ENCODE assay signal across 19 cellular contexts in the genomic region with DNA sequence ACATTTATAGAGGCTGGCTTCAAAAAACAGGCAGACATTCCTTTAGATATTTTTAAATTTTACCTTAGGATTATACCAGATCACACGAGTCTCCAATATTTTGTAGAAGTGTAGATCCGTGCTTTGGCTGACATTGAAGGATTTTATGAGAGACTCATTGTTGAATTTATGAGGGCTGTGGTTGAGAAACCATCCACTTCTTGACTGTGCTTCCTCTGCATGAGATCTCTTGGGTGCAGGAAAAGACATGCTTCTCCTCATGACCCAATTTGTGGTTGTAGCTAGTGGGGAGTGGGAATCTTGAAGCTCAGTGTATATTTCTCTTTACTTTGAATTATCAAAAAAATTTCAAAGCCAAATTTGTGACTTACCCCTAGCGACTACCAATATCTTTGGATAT. TPM values are rescaled to one million over a fixed set of nuclear protein-coding genes. Genes with fewer than 3 reads are reported as not detected.
"Had no signal": no experiment of that assay in that cellular context is flagged by ENCODE, and none has a peak within 500 bp of the region (broad histone marks: within the 10 kb centered on the region; RNA-seq: fewer than 3 reads in every experiment).

No MANE protein-coding gene starts in this region.

- ATAC-seq: gastrocnemius medialis, left lobe of liver, pancreas, right cardiac atrium had no signal

- H3K36me3 ChIP-seq: gastrocnemius medialis, pancreas, suprapubic skin, thyroid gland, uterus had no signal

- H3K4me3 ChIP-seq: dorsolateral prefrontal cortex, gastrocnemius medialis, pancreas, suprapubic skin, thyroid gland, uterus had no signal

- H3K9me3 ChIP-seq: gastrocnemius medialis, pancreas, suprapubic skin, thyroid gland, uterus had no signal

- H3K27ac ChIP-seq: dorsolateral prefrontal cortex, gastrocnemius medialis, pancreas, suprapubic skin, thyroid gland, uterus had no signal

- H3K27me3 ChIP-seq: gastrocnemius medialis, pancreas, thyroid gland had no signal

- DNase-seq: cortex of kidney; dorsolateral prefrontal cortex; effector CD8-positive, alpha-beta T cell; gastrocnemius medialis; glutamatergic neuron; islet precursor cell; naive B cell; occipital lobe; pancreas; right cardiac atrium; small intestine; stimulated activated CD4-positive, alpha-beta T cell treated with anti-CD3 and anti-CD28 coated beads, Interleukin-12 subunit alpha, Interleukin-12 subunit beta, amount 100 ng/mL, for 4 hours; stimulated activated naive CD4-positive, alpha-beta T cell treated with Interleukin-2 at 50 U/mL for 16 hours; thyroid gland; uterus had no signal

- H3K4me1 ChIP-seq: gastrocnemius medialis, pancreas, suprapubic skin, thyroid gland, uterus had no signal

RNA-seq across cellular contexts. Expression of gene NKX2-8, which starts 36.7 kb away (rescaled TPM):
- total RNA-seq: fibroblast of lung, gastrocnemius medialis, left lobe of liver, occipital lobe, progenitor cell of endocrine pancreas, right cardiac atrium had no signal

RNA-seq across cellular contexts. Expression of gene PAX9, which starts 42.5 kb away (rescaled TPM):
- total RNA-seq: fibroblast of lung, gastrocnemius medialis, left lobe of liver, right cardiac atrium had no signal
